In the genomic region with DNA sequence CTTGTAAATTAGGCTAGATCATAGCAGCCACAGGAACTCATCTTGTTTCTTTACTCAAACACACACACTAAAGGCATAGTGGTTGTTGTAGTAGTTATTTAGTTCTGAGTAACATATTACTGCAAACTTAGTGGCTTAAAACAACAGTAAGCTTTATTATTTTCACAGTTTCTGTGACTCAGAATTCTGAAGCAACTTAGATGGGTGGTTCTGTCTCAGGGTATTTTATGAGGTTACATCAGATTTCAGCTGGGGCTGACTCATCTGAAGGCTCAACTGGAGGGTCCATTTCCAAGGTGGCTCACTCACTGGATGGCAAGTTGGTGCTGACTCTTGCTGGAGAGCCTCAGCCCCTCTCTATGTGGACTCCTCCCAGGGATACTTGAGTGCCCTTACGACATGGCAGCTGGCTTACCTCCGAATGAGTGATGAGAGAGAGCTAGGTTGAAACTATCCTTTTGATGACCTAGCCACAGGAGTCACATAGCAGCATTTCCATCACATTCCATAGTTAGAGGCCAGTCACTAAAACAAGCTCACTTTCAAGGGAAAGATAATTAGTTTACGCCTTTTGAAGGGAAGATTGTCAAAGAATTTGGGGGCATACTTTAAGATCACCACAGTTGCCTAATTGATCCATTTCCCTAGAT, we compare ENCODE assay signal across 15 cellular contexts.
DNase-seq lines count a peak whose midpoint lies in the region; ATAC-seq, FAIRE-seq and TF ChIP-seq lines count a peak whose summit lies in the region.
"Had no signal": no experiment of that assay in that cellular context is flagged by ENCODE, and none has a peak within 500 bp of the region (broad histone marks: within the 10 kb centered on the region; RNA-seq: fewer than 3 reads in every experiment).

No MANE protein-coding gene starts in this region.

- no peak for TF ChIP-seq POLR2A in K562 (conservative IDR thresholded peaks at IDR 0.05)

- in situ Hi-C loops in K562 (cut with MboI) = loop anchor here (5.0 kb wide), 1 partner anchor 478 kb away; no protein-coding TSS in a partner anchor

- H4K20me1 ChIP-seq in K562 (replicated peaks; ENCODE audit: control insufficient read depth, insufficient read depth, low read length) = no peaks in the 10 kb centered on the region

- H3K4me3 ChIP-seq in AG09309 (ENCODE audit: control insufficient read depth, low read depth, low read length) (no peak overlapping the region), K562 (no peak overlapping the region)
- H3K4me3 ChIP-seq: adrenal gland had no signal

- peak; percentile 70 for ATAC-seq in K562
- ATAC-seq in GM21367 (IDR thresholded peaks at IDR 0.05; ENCODE audit: unreplicated experiment) = no peak

- peak; percentile 56; the same call in 1 of the 2 replicates for TF ChIP-seq EP300 in K562 (IDR thresholded peaks at IDR 0.05; ENCODE audit: low read length)

- no peak for TF ChIP-seq RAD21 in K562 (CRISPR knock-in tag; conservative IDR thresholded peaks at IDR 0.05 in 1 of 2, IDR thresholded peaks at IDR 0.05 in 1 of 2)

- no peaks in the 10 kb centered on the region; a peak in 2 of 5 replicates for H3K27me3 ChIP-seq in K562 (ENCODE audit: control insufficient read depth in 2 of 2, insufficient read depth in 2 of 2, low read length in 2 of 2)
- H3K27me3 ChIP-seq: adrenal gland had no signal

- peak; percentile 84 for DNase-seq in AG09309 (ENCODE audit: low read depth)
- DNase-seq in LHCN-M2 (ENCODE audit: low read depth) = peak; percentile 19
- DNase-seq in K562 (ENCODE audit: extremely low read depth in 1 of 4, low spot score in 3 of 4) = no peak
- DNase-seq in glomerular visceral epithelial cell (ENCODE audit: extremely low spot score) = peak; percentile 69
- no peak for DNase-seq in stimulated activated naive CD4-positive, alpha-beta T cell treated with Interleukin-2 at 50 U/mL for 16 hours (lab: John Stamatoyannopoulos, UW)
- no peak for DNase-seq in HEK293T (ENCODE audit: extremely low spot score)
- DNase-seq in glutamatergic neuron = no peak
- DNase-seq: activated CD8-positive, alpha-beta memory T cell treated with anti-CD3 and anti-CD28 coated beads, Interleukin-2, amount 50 U/mL, for 4 hours; adrenal gland; C1 segment of cervical spinal cord; dermis blood vessel endothelial cell; naive B cell; stimulated activated CD4-positive, alpha-beta T cell treated with anti-CD3 and anti-CD28 coated beads, Interleukin-2, amount 100 ng/mL, for 48 hours; WERI-Rb-1 had no signal

- no peaks in the 10 kb centered on the region for H3K9me3 ChIP-seq in K562 (replicated peaks; ENCODE audit: control insufficient read depth, insufficient read depth, low read depth, low read length)
- H3K9me3 ChIP-seq: adrenal gland had no signal

- no peak overlapping the region for H3K4me2 ChIP-seq in K562 (ENCODE audit: insufficient read depth, low read length)

- H3K9ac ChIP-seq in K562 (ENCODE audit: insufficient read depth in 1 of 2, low read depth in 2 of 2, low read length in 2 of 2) = no peak overlapping the region

- no peaks in the 10 kb centered on the region for H3K36me3 ChIP-seq in K562 (ENCODE audit: control insufficient read depth, insufficient read depth, low read length)
- H3K36me3 ChIP-seq: adrenal gland, WERI-Rb-1 had no signal

- BruUV-seq in K562 (replicated peaks; lab: Mats Ljungman, UMichigan) = no TSS peak

- peaks cover 3% of the 10 kb centered on the region for H3K4me1 Mint-ChIP-seq in glutamatergic neuron (ENCODE audit: low read depth, unreplicated experiment)
- H3K4me1 Mint-ChIP-seq: naive B cell had no signal

- no peaks in the 10 kb centered on the region for H3K36me3 Mint-ChIP-seq in glutamatergic neuron (ENCODE audit: unreplicated experiment)
- H3K36me3 Mint-ChIP-seq: naive B cell had no signal

- intact Hi-C loops in K562 (cut with micrococcal nuclease) = no loop called here

- peaks cover 4% of the 10 kb centered on the region for H3K27me3 Mint-ChIP-seq in glutamatergic neuron (ENCODE audit: unreplicated experiment)

- no peak overlapping the region for H3K27ac Mint-ChIP-seq in glutamatergic neuron (ENCODE audit: unreplicated experiment)
- H3K27ac Mint-ChIP-seq: naive B cell had no signal

- POLR2A ChIA-PET in K562 (lab: Yijun Ruan, JAX) = interaction anchor here (0.7 kb wide), 1 partner anchor 112 kb away, joined by 3 read pairs; no protein-coding TSS in a partner anchor
- POLR2A ChIA-PET in HEK293T (lab: Yijun Ruan, JAX) = no interaction called here

- WGBS in K562 (ENCODE audit: insufficient coverage, low coverage, missing lambda C conversion rate) = 12% methylated on average over 3 of the region's 3 CpGs

- H3K4me1 ChIP-seq in K562 (replicated peaks in 1 of 2; ENCODE audit: control insufficient read depth in 2 of 2, insufficient read depth in 2 of 2, low read length in 2 of 2) = no peaks in the 10 kb centered on the region
- H3K4me1 ChIP-seq: adrenal gland had no signal

- no peak for FAIRE-seq in K562 (lab: Jason Lieb, UNC)

- no peaks in the 10 kb centered on the region for H3K79me2 ChIP-seq in K562 (ENCODE audit: control insufficient read depth, insufficient read depth, low read length)

- TF ChIP-seq CTCF in AG09309 (IDR thresholded peaks at IDR 0.05; ENCODE audit: control insufficient read depth, insufficient read depth, low read depth, low read length, missing control alignments) (no peak), K562 (IDR thresholded peaks at IDR 0.05 in 2 of 3, conservative IDR thresholded peaks at IDR 0.05 in 1 of 3; ENCODE audit: insufficient read depth in 2 of 3, low read depth in 1 of 3, low read length in 3 of 3) (no peak), glutamatergic neuron (IDR thresholded peaks at IDR 0.05; ENCODE audit: partially characterized antibody, unreplicated experiment) (no peak)

- H3K9me1 ChIP-seq in K562 (ENCODE audit: control insufficient read depth, insufficient read depth, low read length) = no peaks in the 10 kb centered on the region

- CTCF ChIA-PET in K562 (lab: Yijun Ruan, JAX; ENCODE audit: low intra/inter-chr PET ratio) (no interaction called here), HEK293T (lab: Yijun Ruan, JAX) (no interaction called here)

- no peak overlapping the region for H2AFZ ChIP-seq in K562 (ENCODE audit: low read depth, low read length)

- H3K9me3 Mint-ChIP-seq in glutamatergic neuron (ENCODE audit: unreplicated experiment) = peaks cover 2% of the 10 kb centered on the region

- no peak overlapping the region for H3K27ac ChIP-seq in K562 (ENCODE audit: extremely low read depth, low read depth, low read length)
- H3K27ac ChIP-seq: adrenal gland, WERI-Rb-1 had no signal

- H3K4me3 Mint-ChIP-seq in glutamatergic neuron (ENCODE audit: unreplicated experiment) = no peak overlapping the region
- H3K4me3 Mint-ChIP-seq: naive B cell had no signal

TF ChIP-seq in K562, 482 proteins besides CTCF, POLR2A, EP300 and RAD21 (continues in another document):
- TF ChIP-seq GABPA (tag; conservative IDR thresholded peaks at IDR 0.05; ENCODE audit: low read depth) (no peak), ATF7 (IDR thresholded peaks at IDR 0.05) (peak; percentile 31; the same call in 1 of the 2 replicates)
- TF ChIP-seq, protein P1, sequence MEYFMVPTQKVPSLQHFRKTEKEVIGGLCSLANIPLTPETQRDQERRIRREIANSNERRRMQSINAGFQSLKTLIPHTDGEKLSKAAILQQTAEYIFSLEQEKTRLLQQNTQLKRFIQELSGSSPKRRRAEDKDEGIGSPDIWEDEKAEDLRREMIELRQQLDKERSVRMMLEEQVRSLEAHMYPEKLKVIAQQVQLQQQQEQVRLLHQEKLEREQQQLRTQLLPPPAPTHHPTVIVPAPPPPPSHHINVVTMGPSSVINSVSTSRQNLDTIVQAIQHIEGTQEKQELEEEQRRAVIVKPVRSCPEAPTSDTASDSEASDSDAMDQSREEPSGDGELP (CRISPR knock-in tag; IDR thresholded peaks at IDR 0.05; ENCODE audit: borderline replicate concordance) = peak; percentile 53; the same call in 1 of the 2 replicates
- TF ChIP-seq, protein P2, sequence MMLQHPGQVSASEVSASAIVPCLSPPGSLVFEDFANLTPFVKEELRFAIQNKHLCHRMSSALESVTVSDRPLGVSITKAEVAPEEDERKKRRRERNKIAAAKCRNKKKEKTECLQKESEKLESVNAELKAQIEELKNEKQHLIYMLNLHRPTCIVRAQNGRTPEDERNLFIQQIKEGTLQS (IDR thresholded peaks at IDR 0.05) = peak; percentile 89
- TF ChIP-seq, protein P2 (CRISPR knock-in tag; conservative IDR thresholded peaks at IDR 0.05) = no peak

TF ChIP-seq in HEK293T, 16 proteins besides CTCF, POLR2A, EP300 and RAD21:
- TF ChIP-seq ELF4 (IDR thresholded peaks at IDR 0.05) = no peak
- no peak for TF ChIP-seq HDGF (IDR thresholded peaks at IDR 0.05; ENCODE audit: borderline replicate concordance)
- no peak for TF ChIP-seq TARDBP (IDR thresholded peaks at IDR 0.05)
- no peak for TF ChIP-seq LEF1 (IDR thresholded peaks at IDR 0.05; ENCODE audit: borderline replicate concordance)
- TF ChIP-seq FOXK2 (IDR thresholded peaks at IDR 0.05) = no peak
- TF ChIP-seq SP1 (IDR thresholded peaks at IDR 0.05) = no peak
- no peak for TF ChIP-seq ARNT (IDR thresholded peaks at IDR 0.05)

Comparison
In these comparisons a context has a peak if more than half of its experiments do, and no peak if none do; other contexts are left out.
1. DNase-seq: peak in AG09309 (single experiment), LHCN-M2 (single experiment) and glomerular visceral epithelial cell (single experiment); none in K562 (0 of 4), stimulated activated naive CD4-positive, alpha-beta T cell treated with Interleukin-2 at 50 U/mL for 16 hours (single experiment), HEK293T (single experiment) and glutamatergic neuron (single experiment).